ENCODE assay signal across 14 cellular contexts in genomic region chr4:2847297-2847871, GRCh38. TPM values are rescaled to one million over a fixed set of nuclear protein-coding genes. Genes with fewer than 3 reads are reported as not detected.
DNase-seq lines count a peak whose midpoint lies in the region; TF ChIP-seq lines count a peak whose summit lies in the region.
"Had no signal": no experiment of that assay in that cellular context is flagged by ENCODE, and none has a peak within 500 bp of the region (broad histone marks: within the 10 kb centered on the region; RNA-seq: fewer than 3 reads in every experiment).

No MANE protein-coding gene starts in this region.

- H3K9me3 Mint-ChIP-seq in Caco-2 (ENCODE audit: unreplicated experiment) = no peaks in the 10 kb centered on the region
- no peaks in the 10 kb centered on the region for H3K9me3 Mint-ChIP-seq in activated naive CD8-positive, alpha-beta T cell treated with anti-CD3 and anti-CD28 coated beads for 36 hours
- no peaks in the 10 kb centered on the region for H3K9me3 Mint-ChIP-seq in nephron

- BruUV-seq in Caco-2 (replicated peaks; lab: Mats Ljungman, UMichigan) = no TSS peak

- H3K27ac ChIP-seq in BLaER1 = no peak overlapping the region
- H3K27ac ChIP-seq: cardiac muscle cell, foreskin keratinocyte, thyroid gland had no signal

- H3K27ac Mint-ChIP-seq in Caco-2 (ENCODE audit: unreplicated experiment) (peak overlapping the region; percentile 66), nephron (peak overlapping the region in 2 of 3 experiments; percentile 14 to 41)
- peak overlapping the region; percentile 38 for H3K27ac Mint-ChIP-seq in activated naive CD8-positive, alpha-beta T cell treated with anti-CD3 and anti-CD28 coated beads for 36 hours

- no peaks in the 10 kb centered on the region for H3K36me3 ChIP-seq in BLaER1
- H3K36me3 ChIP-seq in Caco-2 (ENCODE audit: control insufficient read depth, insufficient read depth, low read length) = no peaks in the 10 kb centered on the region
- H3K36me3 ChIP-seq: cardiac muscle cell, thyroid gland had no signal

- POLR2A ChIA-PET in Caco-2 (lab: Charles Lee) = no interaction called here

- H3K27me3 Mint-ChIP-seq in Caco-2 (ENCODE audit: insufficient read depth, unreplicated experiment) (no peaks in the 10 kb centered on the region), nephron (ENCODE audit: low read depth) (no peaks in the 10 kb centered on the region)
- no peaks in the 10 kb centered on the region for H3K27me3 Mint-ChIP-seq in activated naive CD8-positive, alpha-beta T cell treated with anti-CD3 and anti-CD28 coated beads for 36 hours

- H3K4me3 ChIP-seq in BLaER1 (no peak overlapping the region), Caco-2 (ENCODE audit: low read depth, low read length) (no peak overlapping the region)
- H3K4me3 ChIP-seq: cardiac muscle cell, thyroid gland had no signal

- peaks cover 49% of the 10 kb centered on the region for H3K4me1 Mint-ChIP-seq in Caco-2 (ENCODE audit: low read depth, unreplicated experiment)
- peaks cover 71% of the 10 kb centered on the region for H3K4me1 Mint-ChIP-seq in activated naive CD8-positive, alpha-beta T cell treated with anti-CD3 and anti-CD28 coated beads for 36 hours
- H3K4me1 Mint-ChIP-seq in nephron = peaks cover 64% of the 10 kb centered on the region

- H4K20me1 ChIP-seq in BLaER1 = peaks cover 84% of the 10 kb centered on the region

- H3K4me3 Mint-ChIP-seq in Caco-2 (ENCODE audit: unreplicated experiment) (peak overlapping the region; percentile 12), nephron (peak overlapping the region in 2 of 3 experiments; percentile 21 to 55)
- H3K4me3 Mint-ChIP-seq in activated naive CD8-positive, alpha-beta T cell treated with anti-CD3 and anti-CD28 coated beads for 36 hours = no peak overlapping the region

- CTCF ChIA-PET in Caco-2 (lab: Charles Lee) = no interaction called here

- intact Hi-C loops in Caco-2 (cut with micrococcal nuclease; ENCODE audit: unreplicated experiment) = no loop called here

- H3K4me1 ChIP-seq in BLaER1 (peaks cover 84% of the 10 kb centered on the region), Caco-2 (peaks cover 39% of the 10 kb centered on the region)

- H3K36me3 Mint-ChIP-seq in Caco-2 (ENCODE audit: insufficient read depth, unreplicated experiment) (peaks cover 25% of the 10 kb centered on the region), nephron (ENCODE audit: low read depth) (no peaks in the 10 kb centered on the region)
- H3K36me3 Mint-ChIP-seq in activated naive CD8-positive, alpha-beta T cell treated with anti-CD3 and anti-CD28 coated beads for 36 hours = peaks cover 15% of the 10 kb centered on the region

- H3K9ac ChIP-seq in BLaER1 = no peak overlapping the region

- DNase-seq in Caco-2 = no peak
- DNase-seq in activated naive CD8-positive, alpha-beta T cell treated with anti-CD3 and anti-CD28 coated beads for 36 hours = no peak
- DNase-seq in superior temporal gyrus (ENCODE audit: extremely low spot score) = no peak
- no peak for DNase-seq in C1 segment of cervical spinal cord (lab: John Stamatoyannopoulos, UW)
- no peak for DNase-seq in ecto neural progenitor cell (ENCODE audit: low spot score)
- no peak for DNase-seq in EL
- DNase-seq: activated gamma-delta T cell; foreskin keratinocyte; NCI-H446; stimulated activated CD4-positive, alpha-beta T cell treated with anti-CD3 and anti-CD28 coated beads, Interleukin-12 subunit alpha, Interleukin-12 subunit beta, amount 100 ng/mL, for 4 hours; thyroid gland had no signal

- TF ChIP-seq CTCF in Caco-2 (IDR thresholded peaks at IDR 0.05; ENCODE audit: insufficient read depth in 1 of 2, low read depth in 1 of 2, low read length in 1 of 2, severe bottlenecking in 1 of 2, unreplicated experiment in 1 of 2) (no peak), nephron (IDR thresholded peaks at IDR 0.05; ENCODE audit: unreplicated experiment in 3 of 3) (no peak)

- peak overlapping the region; percentile 31 for H3K4me2 ChIP-seq in BLaER1

- H3K27me3 ChIP-seq in BLaER1 = no peaks in the 10 kb centered on the region
- H3K27me3 ChIP-seq in Caco-2 (replicated peaks; ENCODE audit: control insufficient read depth, insufficient read depth, low read length) = no peaks in the 10 kb centered on the region
- H3K27me3 ChIP-seq: cardiac muscle cell, foreskin keratinocyte, thyroid gland had no signal

- H3K9me3 ChIP-seq in BLaER1 (no peaks in the 10 kb centered on the region), Caco-2 (no peaks in the 10 kb centered on the region)
- H3K9me3 ChIP-seq: thyroid gland had no signal

RNA-seq across cellular contexts. Expression of gene ADD1, which starts 3.7 kb away (rescaled TPM):
- total RNA-seq in Caco-2 (2022) = 222 and 242 TPM in 2 replicates
- total RNA-seq in activated naive CD8-positive, alpha-beta T cell treated with anti-CD3 and anti-CD28 coated beads for 36 hours = 100 to 1,000 TPM; 136 TPM

RNA-seq across cellular contexts. Expression of gene SH3BP2, which starts 54.5 kb away (rescaled TPM):
- 44.4 and 48.5 TPM in 2 replicates for total RNA-seq in Caco-2 (2022)
- total RNA-seq in activated naive CD8-positive, alpha-beta T cell treated with anti-CD3 and anti-CD28 coated beads for 36 hours = 10 to 100 TPM; 72.2 to 74.1 TPM
